Comparison of ENCODE assay signal across 15 cellular contexts in genomic region chr12:38384816-38385491, GRCh38.
DNase-seq lines count a peak whose midpoint lies in the region; ATAC-seq, FAIRE-seq and TF ChIP-seq lines count a peak whose summit lies in the region.
"Had no signal": no experiment of that assay in that cellular context is flagged by ENCODE, and none has a peak within 500 bp of the region (broad histone marks: within the 10 kb centered on the region; RNA-seq: fewer than 3 reads in every experiment).

No MANE protein-coding gene starts in this region.

- H3K27me3 Mint-ChIP-seq in GM23338 (ENCODE audit: insufficient read depth, low read depth, poor library complexity) = no peaks in the 10 kb centered on the region
- H3K27me3 Mint-ChIP-seq in glutamatergic neuron (ENCODE audit: unreplicated experiment) = no peaks in the 10 kb centered on the region
- H3K27me3 Mint-ChIP-seq: B cell; stimulated activated memory B cell treated with anti-CD40 and anti-IgM and Interleukin-4, amounts not matched to agents 10 μg/mL and 1 μg/mL and 100 μg/mL, for 72 hours had no signal

- H3K27me3 ChIP-seq in GM23338 (ENCODE audit: insufficient read depth) = no peaks in the 10 kb centered on the region

- H3K4me3 ChIP-seq in GM23338 = no peak overlapping the region

- H3K27ac ChIP-seq in 22Rv1 (no peak overlapping the region), GM23338 (ENCODE audit: low read depth) (no peak overlapping the region), substantia nigra (ENCODE audit: low read depth, low read length, poor library complexity, severe bottlenecking) (no peak overlapping the region)

- no peaks in the 10 kb centered on the region for H3F3A ChIP-seq in GM23338 (replicated peaks; ENCODE audit: low read depth)

- TF ChIP-seq CTCF in 22Rv1 (IDR thresholded peaks at IDR 0.05) (peak; percentile 67), GM23338 (conservative IDR thresholded peaks at IDR 0.05; ENCODE audit: low read depth in 2 of 2) (peak; percentile 63 to 79), glutamatergic neuron (IDR thresholded peaks at IDR 0.05; ENCODE audit: partially characterized antibody, unreplicated experiment) (peak; percentile 10)

- H3K27ac Mint-ChIP-seq in GM23338 (peak overlapping the region; percentile 82), glutamatergic neuron (ENCODE audit: unreplicated experiment) (no peak overlapping the region)
- H3K27ac Mint-ChIP-seq: activated T-helper 1 cell treated with anti-CD3 and anti-CD28 coated beads, Interleukin-12 subunit alpha, Interleukin-12 subunit beta, Interleukin-2, Interleukin-4 antibody, amounts not matched to agents 30 ng/mL and 10 ng/mL and 1 ng/mL, durations not matched to agents 14 hours and 24 hours and 36 hours; B cell; HFFc6; stimulated activated memory B cell treated with anti-CD40 and anti-IgM and Interleukin-4, amounts not matched to agents 10 μg/mL and 1 μg/mL and 100 μg/mL, for 72 hours had no signal

- H3K4me1 Mint-ChIP-seq in GM23338 = peaks cover 3% of the 10 kb centered on the region; the same call in 2 of the 3 replicates
- no peaks in the 10 kb centered on the region for H3K4me1 Mint-ChIP-seq in glutamatergic neuron (ENCODE audit: low read depth, unreplicated experiment)
- H3K4me1 Mint-ChIP-seq: B cell; central memory CD8-positive, alpha-beta T cell; stimulated activated memory B cell treated with anti-CD40 and anti-IgM and Interleukin-4, amounts not matched to agents 10 μg/mL and 1 μg/mL and 100 μg/mL, for 72 hours had no signal

- H3K4me2 ChIP-seq in GM23338 = no peak overlapping the region

- DNase-seq in GM23338 (ENCODE audit: low spot score) (peak; percentile 66), RCC 7860 (ENCODE audit: low spot score) (peak; percentile 76), glutamatergic neuron (peak; percentile 16), NCI-H2081 (lab: John Stamatoyannopoulos, UW) (no peak), DMS153 (lab: John Stamatoyannopoulos, UW) (no peak), substantia nigra (lab: John Stamatoyannopoulos, UW) (no peak)
- DNase-seq in activated CD4-positive, alpha-beta T cell treated with anti-CD3 and anti-CD28 coated beads for 48 hours = no peak
- DNase-seq: HFFc6, NCI-H1417 treated with DMSO at 0.1 percent for 48 hours, nucleus accumbens had no signal

- H3K36me3 ChIP-seq in GM23338 (ENCODE audit: insufficient read depth) = no peaks in the 10 kb centered on the region

- no peaks in the 10 kb centered on the region for H3K79me2 ChIP-seq in GM23338 (replicated peaks; ENCODE audit: insufficient read depth)

- H2AFZ ChIP-seq in GM23338 = peak overlapping the region; percentile 90

- peaks cover 3% of the 10 kb centered on the region; the same call in 1 of the 2 replicates for H3K9me2 ChIP-seq in GM23338 (ENCODE audit: insufficient read depth)

- H3K4me3 Mint-ChIP-seq in GM23338 (no peak overlapping the region), glutamatergic neuron (ENCODE audit: unreplicated experiment) (no peak overlapping the region)
- H3K4me3 Mint-ChIP-seq: activated T-helper 1 cell treated with anti-CD3 and anti-CD28 coated beads, Interleukin-12 subunit alpha, Interleukin-12 subunit beta, Interleukin-2, Interleukin-4 antibody, amounts not matched to agents 30 ng/mL and 10 ng/mL and 1 ng/mL, durations not matched to agents 14 hours and 24 hours and 36 hours; B cell; central memory CD8-positive, alpha-beta T cell; HFFc6; stimulated activated memory B cell treated with anti-CD40 and anti-IgM and Interleukin-4, amounts not matched to agents 10 μg/mL and 1 μg/mL and 100 μg/mL, for 72 hours had no signal

- peak; percentile 57 for ATAC-seq in GM23338
- ATAC-seq: stimulated activated memory B cell treated with anti-CD40 and anti-IgM and Interleukin-4, amounts not matched to agents 10 μg/mL and 1 μg/mL and 100 μg/mL, for 72 hours had no signal

- no peaks in the 10 kb centered on the region; the same call in 1 of the 2 replicates for H3K4me1 ChIP-seq in GM23338 (ENCODE audit: insufficient read depth)

- peak; percentile 82 for FAIRE-seq in RCC 7860 (lab: Jason Lieb, UNC)

- H3K36me3 Mint-ChIP-seq in GM23338 (ENCODE audit: low read depth) (peaks cover 19% of the 10 kb centered on the region; the same call in 2 of the 3 replicates), glutamatergic neuron (ENCODE audit: unreplicated experiment) (no peaks in the 10 kb centered on the region)
- H3K36me3 Mint-ChIP-seq: stimulated activated memory B cell treated with anti-CD40 and anti-IgM and Interleukin-4, amounts not matched to agents 10 μg/mL and 1 μg/mL and 100 μg/mL, for 72 hours had no signal

- H4K20me1 ChIP-seq in GM23338 (replicated peaks; ENCODE audit: insufficient read depth) = no peaks in the 10 kb centered on the region

- H3K9me3 Mint-ChIP-seq in GM23338 (peaks cover 42% of the 10 kb centered on the region), glutamatergic neuron (ENCODE audit: unreplicated experiment) (peaks cover 4% of the 10 kb centered on the region)

TF ChIP-seq in GM23338, 12 proteins besides CTCF, POLR2A, EP300 and RAD21 (continues in another document):
- TF ChIP-seq STAT1 (IDR thresholded peaks at IDR 0.05; ENCODE audit: unreplicated experiment) (no peak), EZH2phosphoT487 (IDR thresholded peaks at IDR 0.05; ENCODE audit: unreplicated experiment) (no peak), EZH2 (IDR thresholded peaks at IDR 0.05; ENCODE audit: low read depth, unreplicated experiment) (no peak), ZNF331 (CRISPR knock-in tag; IDR thresholded peaks at IDR 0.05; ENCODE audit: low read depth) (no peak), CREB1 (CRISPR knock-in tag; IDR thresholded peaks at IDR 0.05; ENCODE audit: low read depth) (no peak), ETS1 (IDR thresholded peaks at IDR 0.05) (no peak), REST (IDR thresholded peaks at IDR 0.05; ENCODE audit: unreplicated experiment) (no peak), JUNB (IDR thresholded peaks at IDR 0.05; ENCODE audit: unreplicated experiment) (no peak)

Comparison
In these comparisons a context has a peak if more than half of its experiments do, and no peak if none do; other contexts are left out.
1. CTCF ChIP-seq: peak in every context shown above with its lines; median percentile 71 in GM23338; 67 in 22Rv1; 10 in glutamatergic neuron.
2. DNase-seq: peak in GM23338 (single experiment), RCC 7860 (single experiment) and glutamatergic neuron (single experiment); none in NCI-H2081 (0 of 2), activated CD4-positive, alpha-beta T cell treated with anti-CD3 and anti-CD28 coated beads for 48 hours (single experiment), DMS153 (single experiment) and substantia nigra (0 of 49).